10 cellular contexts compared by ENCODE assay signal in genomic region chr3:30630238-30631030, GRCh38. TPM values are rescaled to one million over a fixed set of nuclear protein-coding genes. Genes with fewer than 3 reads are reported as not detected.
A peak's percentile ranks its signal among the peaks of the same experiment; 100 is the strongest.
DNase-seq lines count a peak whose midpoint lies in the region; ATAC-seq and TF ChIP-seq lines count a peak whose summit lies in the region.
"Had no signal": no experiment of that assay in that cellular context is flagged by ENCODE, and none has a peak within 500 bp of the region (broad histone marks: within the 10 kb centered on the region; RNA-seq: fewer than 3 reads in every experiment).

No MANE protein-coding gene starts in this region.

- intact Hi-C loops in transverse colon (cut with DNase I; ENCODE audit: low total_unique reads), result no loop called here

- no peaks in the 10 kb centered on the region for H3K9me3 Mint-ChIP-seq in activated CD8-positive, alpha-beta memory T cell treated with anti-CD3 and anti-CD28 coated beads, Interleukin-2, amount 10 ng/mL, durations not matched to agents 7 days and 5 days (ENCODE audit: low read depth)
- no peaks in the 10 kb centered on the region for H3K9me3 Mint-ChIP-seq in activated naive CD8-positive, alpha-beta T cell (ENCODE audit: low read depth)
- no peaks in the 10 kb centered on the region for H3K9me3 Mint-ChIP-seq in memory B cell

- DNase-seq in activated CD8-positive, alpha-beta memory T cell treated with anti-CD3 and anti-CD28 coated beads, Interleukin-2, amount 10 ng/mL, durations not matched to agents 7 days and 5 days, result no peak
- DNase-seq in activated CD8-positive, alpha-beta memory T cell treated with anti-CD3 and anti-CD28 coated beads, Interleukin-2, amount 50 U/mL, for 4 hours, result no peak
- DNase-seq in memory B cell (ENCODE audit: low spot score in 2 of 2) (no peak), transverse colon (no peak), SIG-M5 treated with dmso at 0.1 percent for 504 hours (lab: John Stamatoyannopoulos, UW; ENCODE audit: unreplicated experiment) (no peak), DMS153 (lab: John Stamatoyannopoulos, UW) (no peak)
- DNase-seq: NCI-H1436 had no signal

- H3K27me3 Mint-ChIP-seq in activated CD8-positive, alpha-beta memory T cell treated with anti-CD3 and anti-CD28 coated beads, Interleukin-2, amount 10 ng/mL, durations not matched to agents 7 days and 5 days, result no peaks in the 10 kb centered on the region
- no peaks in the 10 kb centered on the region for H3K27me3 Mint-ChIP-seq in activated naive CD8-positive, alpha-beta T cell
- no peaks in the 10 kb centered on the region for H3K27me3 Mint-ChIP-seq in memory B cell

- H3K27me3 ChIP-seq in transverse colon, result no peaks in the 10 kb centered on the region

- peaks cover 40 to 100% (median 69%) of the 10 kb centered on the region in 4 donors for H3K4me1 ChIP-seq in transverse colon

- H3K27ac ChIP-seq in transverse colon, result peak overlapping the region; percentile 57 to 77 (median 71)

- WGBS in transverse colon (ENCODE audit: low coverage in 1 of 2), 2 donors, result 74 to 76% methylated on average over 2 of the region's 2 CpGs

- no peaks in the 10 kb centered on the region for H3K36me3 ChIP-seq in transverse colon

- in situ Hi-C loops in transverse colon (cut with MboI; ENCODE audit: low pct_ligation_motif_present in 1 of 4, low pct_unique_long_range_greater_than_20kb in 1 of 4, low sequenced_read_pairs in 3 of 4), result no loop called here

- H3K9me3 ChIP-seq in transverse colon, result no peaks in the 10 kb centered on the region

- peak overlapping the region; percentile 89 for H3K27ac Mint-ChIP-seq in activated CD8-positive, alpha-beta memory T cell treated with anti-CD3 and anti-CD28 coated beads, Interleukin-2, amount 10 ng/mL, durations not matched to agents 7 days and 5 days
- peak overlapping the region; percentile 97 for H3K27ac Mint-ChIP-seq in activated naive CD8-positive, alpha-beta T cell
- peak overlapping the region; percentile 90 for H3K27ac Mint-ChIP-seq in memory B cell

- H3K4me1 Mint-ChIP-seq in activated CD8-positive, alpha-beta memory T cell treated with anti-CD3 and anti-CD28 coated beads, Interleukin-2, amount 10 ng/mL, durations not matched to agents 7 days and 5 days, result peaks cover 95% of the 10 kb centered on the region
- peaks cover 97% of the 10 kb centered on the region for H3K4me1 Mint-ChIP-seq in activated naive CD8-positive, alpha-beta T cell (ENCODE audit: low read depth)
- H3K4me1 Mint-ChIP-seq in memory B cell, result peaks cover 61% of the 10 kb centered on the region

- ATAC-seq in activated CD8-positive, alpha-beta memory T cell treated with anti-CD3 and anti-CD28 coated beads, Interleukin-2, amount 10 ng/mL, durations not matched to agents 7 days and 5 days, result no peak
- ATAC-seq in memory B cell (ENCODE audit: low read depth) (no peak), HG02840 (IDR thresholded peaks at IDR 0.05; ENCODE audit: low FRiP score, unreplicated experiment) (no peak)
- ATAC-seq: GM12878 had no signal

- H3K4me3 Mint-ChIP-seq in activated CD8-positive, alpha-beta memory T cell treated with anti-CD3 and anti-CD28 coated beads, Interleukin-2, amount 10 ng/mL, durations not matched to agents 7 days and 5 days, result peak overlapping the region; percentile 34
- peak overlapping the region; percentile 81 for H3K4me3 Mint-ChIP-seq in activated naive CD8-positive, alpha-beta T cell
- H3K4me3 Mint-ChIP-seq in memory B cell, result peak overlapping the region; percentile 74

- no peak for TF ChIP-seq POLR2A in transverse colon (IDR thresholded peaks at IDR 0.05)

- TF ChIP-seq CTCF in transverse colon (IDR thresholded peaks at IDR 0.05), result no peak

- H3K4me3 ChIP-seq in transverse colon, result no peak overlapping the region
- H3K4me3 ChIP-seq: GM12878 had no signal

- CTCF ChIA-PET in activated CD8-positive, alpha-beta memory T cell treated with anti-CD3 and anti-CD28 coated beads, Interleukin-2, amount 10 ng/mL, durations not matched to agents 7 days and 5 days (lab: Charles Lee), result interaction anchor here (0.8 to 2.7 kb wide), 10 partner anchors 10 to 282 kb away, joined by 3 to 13 read pairs (median 6); no protein-coding TSS in a partner anchor

- TF ChIP-seq EP300 in transverse colon (IDR thresholded peaks at IDR 0.05; ENCODE audit: low read depth), result no peak

- peaks cover 46% of the 10 kb centered on the region for H3K36me3 Mint-ChIP-seq in activated CD8-positive, alpha-beta memory T cell treated with anti-CD3 and anti-CD28 coated beads, Interleukin-2, amount 10 ng/mL, durations not matched to agents 7 days and 5 days
- peaks cover 45% of the 10 kb centered on the region for H3K36me3 Mint-ChIP-seq in activated naive CD8-positive, alpha-beta T cell
- H3K36me3 Mint-ChIP-seq in memory B cell, result peaks cover 11% of the 10 kb centered on the region

RNA-seq across cellular contexts. Expression of gene TGFBR2, which starts 24.0 kb away (rescaled TPM):
- 10 to 100 TPM; 47.3 to 50.5 TPM for total RNA-seq in activated CD8-positive, alpha-beta memory T cell treated with anti-CD3 and anti-CD28 coated beads, Interleukin-2, amount 10 ng/mL, durations not matched to agents 7 days and 5 days
- 100 to 1,000 TPM in 2 of 4 donors, 10 to 100 TPM in 2; 63.2 to 179 (median 98.5) TPM for total RNA-seq in transverse colon
